In the genomic region with DNA sequence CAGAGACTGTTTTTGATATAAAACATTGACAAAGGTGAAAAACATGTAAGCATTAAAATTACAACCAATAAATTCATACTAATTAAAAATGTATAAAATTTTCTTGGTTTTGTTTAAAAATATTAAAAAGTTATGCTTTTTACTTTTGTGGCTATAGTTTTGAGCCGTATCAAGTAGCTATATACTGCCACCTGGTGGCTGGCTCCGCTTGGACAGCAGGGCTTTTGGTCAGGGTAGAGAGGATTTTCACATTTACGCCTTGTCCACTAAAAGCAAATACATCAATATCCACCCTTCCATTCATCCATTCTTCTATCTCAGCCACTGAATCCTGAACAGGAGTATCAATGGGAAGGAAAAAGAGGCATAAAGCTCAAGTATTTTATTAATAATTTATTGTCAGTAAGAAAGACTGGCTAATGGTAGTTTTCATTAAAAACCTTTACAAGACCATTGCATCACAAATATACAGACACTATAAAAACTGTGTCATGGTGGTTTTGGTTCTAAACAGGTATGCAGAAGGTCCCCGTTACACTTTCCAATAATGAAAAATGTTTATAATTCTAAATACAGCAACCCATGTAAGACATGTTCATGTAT, we compare ENCODE assay signal across 9 cellular contexts. TPM values are rescaled to one million over a fixed set of nuclear protein-coding genes. Genes with fewer than 3 reads are reported as not detected.
DNase-seq lines count a peak whose midpoint lies in the region; ATAC-seq and TF ChIP-seq lines count a peak whose summit lies in the region.
"Had no signal": no experiment of that assay in that cellular context is flagged by ENCODE, and none has a peak within 500 bp of the region (broad histone marks: within the 10 kb centered on the region; RNA-seq: fewer than 3 reads in every experiment).

No MANE protein-coding gene starts in this region.

- CTCF ChIA-PET in BJ (lab: Yijun Ruan, JAX) (interaction anchor here (0.5 to 3.1 kb wide), 18 partner anchors 8 to 709 kb away, joined by 3 to 17 read pairs (median 5); no protein-coding TSS in a partner anchor), T-cell (lab: Charles Lee) (interaction anchor here (0.7 to 1.7 kb wide), 16 partner anchors 10 to 991 kb away, joined by 3 to 28 read pairs (median 4); partner anchors contain the start of gene TLR3 (in 1 of the 2))

- TF ChIP-seq CTCF in BJ (IDR thresholded peaks at IDR 0.05; ENCODE audit: insufficient read depth, low read depth, low read length), result peak; percentile 84
- TF ChIP-seq CTCF in astrocyte of the cerebellum (IDR thresholded peaks at IDR 0.05; ENCODE audit: low read depth, low read length, missing control alignments), result peak; percentile 89

- H3K36me3 Mint-ChIP-seq in T-cell, result no peaks in the 10 kb centered on the region

- no peaks in the 10 kb centered on the region for H3K4me1 Mint-ChIP-seq in T-cell

- ATAC-seq in GM18511 (IDR thresholded peaks at IDR 0.05; ENCODE audit: unreplicated experiment), result peak; percentile 80
- peak; percentile 78 for ATAC-seq in HG03378 (IDR thresholded peaks at IDR 0.05; ENCODE audit: unreplicated experiment)
- no peak for ATAC-seq in T-cell (replicated peaks in 1 of 4)

- H3K27ac Mint-ChIP-seq in T-cell, result no peak overlapping the region

- in situ Hi-C loops in astrocyte of the cerebellum (cut with HindIII; ENCODE audit: low sequenced_read_pairs), result loop anchor here (5.0 kb wide), 1 partner anchor 70 kb away; no protein-coding TSS in a partner anchor

- no peaks in the 10 kb centered on the region for H3K27me3 ChIP-seq in BJ (ENCODE audit: control insufficient read depth, insufficient read depth, low read length)

- DNase-seq in BJ (ENCODE audit: low read depth), result no peak
- DNase-seq in T-cell, result peak in 30 of 34 experiments; percentile 5 to 56 (median 40)
- DNase-seq in astrocyte of the cerebellum (ENCODE audit: low read depth), result peak; percentile 46
- DNase-seq in iPS DF 4.7 (ENCODE audit: extremely low read depth, low spot score), result peak; percentile 33
- DNase-seq in stimulated activated CD4-positive, alpha-beta T cell treated with anti-CD3 and anti-CD28 coated beads, Interleukin-12 subunit alpha, Interleukin-12 subunit beta, amount 100 ng/mL, for 48 hours (ENCODE audit: low read depth in 2 of 3, low spot score in 1 of 3), result peak; percentile 24 to 61 (median 47)
- no peak for DNase-seq in NCI-H1048 (lab: John Stamatoyannopoulos, UW)

- H3K4me3 ChIP-seq in BJ (ENCODE audit: low read depth, low read length) (no peak overlapping the region), astrocyte of the cerebellum (ENCODE audit: low read depth, low read length) (no peak overlapping the region)

- H3K27me3 Mint-ChIP-seq in T-cell, result no peaks in the 10 kb centered on the region

- H3K4me3 Mint-ChIP-seq in T-cell, result no peak overlapping the region

- peaks cover 15% of the 10 kb centered on the region for H3K36me3 ChIP-seq in BJ (ENCODE audit: control insufficient read depth, insufficient read depth, low read length)

- POLR2A ChIA-PET in BJ (lab: Charles Lee), result no interaction called here
- POLR2A ChIA-PET in T-cell (lab: Charles Lee), result interaction anchor here in 1 of 2 donors (0.7 kb wide), 1 partner anchor 28 kb away, joined by 3 read pairs; no protein-coding TSS in a partner anchor

- H3K9me3 Mint-ChIP-seq in T-cell, result peaks cover under 1 to 2% (median 1%) of the 10 kb centered on the region in 3 donors

RNA-seq across cellular contexts. Expression of gene MTNR1A, which starts 32.1 kb away (rescaled TPM):
- polyA plus RNA-seq in BJ (2011; rRNA removed), result 0.06 TPM in 1 of 2 replicates, not detected in the other
- 0.57 TPM in 1 of 2 replicates, not detected in the other for polyA minus RNA-seq in BJ (2011; rRNA and poly(A)+ RNA removed)
- total RNA-seq in T-cell, result not detected
- total RNA-seq: T-helper 2 cell treated with Interferon-gamma antibody and Interleukin-4, amounts not matched to agents 100 ng/mL and 5 ng/mL, for 36 hours had no signal

Comparison
In these comparisons a context has a peak if more than half of its experiments do, and no peak if none do; other contexts are left out.
1. DNase-seq: peak in T-cell (30 of 34), astrocyte of the cerebellum (single experiment), iPS DF 4.7 (single experiment) and stimulated activated CD4-positive, alpha-beta T cell treated with anti-CD3 and anti-CD28 coated beads, Interleukin-12 subunit alpha, Interleukin-12 subunit beta, amount 100 ng/mL, for 48 hours (3 of 3); none in BJ (single experiment) and NCI-H1048 (single experiment).
2. ATAC-seq: peak in GM18511 (single experiment) and HG03378 (single experiment); none in T-cell (0 of 4).